ENCODE assay signal across 16 cellular contexts in genomic region chr1:198232407-198232806, GRCh38.
"Had no signal": no experiment of that assay in that cellular context is flagged by ENCODE, and none has a peak within 500 bp of the region (broad histone marks: within the 10 kb centered on the region; RNA-seq: fewer than 3 reads in every experiment).

No MANE protein-coding gene starts in this region.

- DNase-seq: activated CD4-positive, alpha-beta T cell treated with anti-CD3 and anti-CD28 coated beads for 48 hours; activated naive CD4-positive, alpha-beta T cell treated with Interleukin-2 at 50 U/mL for 16 hours; activated naive CD8-positive, alpha-beta T cell treated with anti-CD3 and anti-CD28 coated beads, Interleukin-2, amount 50 U/mL, for 24 hours; caudate nucleus; cortex of kidney; effector memory CD4-positive, alpha-beta T cell; hypothalamus; stimulated activated CD4-positive, alpha-beta T cell treated with anti-CD3 and anti-CD28 coated beads, Interleukin-2, amount 100 ng/mL, for 48 hours; stimulated activated naive CD8-positive, alpha-beta T cell treated with anti-CD3 and anti-CD28 coated beads, Interleukin-15, Interleukin-2, amounts not matched to agents 100 U/mL and 50 U/mL, for 24 hours; SW 1271; T-helper 9 cell; upper lobe of left lung had no signal

- H3K36me3 ChIP-seq: ascending aorta had no signal

- H3K4me3 ChIP-seq: ascending aorta, suprapubic skin, upper lobe of left lung had no signal

- H3K27ac ChIP-seq: ascending aorta, suprapubic skin, upper lobe of left lung had no signal

- H3K4me3 Mint-ChIP-seq: activated naive CD8-positive, alpha-beta T cell treated with anti-CD3 and anti-CD28 coated beads, Interleukin-2, amount 50 U/mL, for 24 hours; activated T-helper 1 cell treated with anti-CD3 and anti-CD28 coated beads, Interleukin-12 subunit alpha, Interleukin-12 subunit beta, Interleukin-2, Interleukin-4 antibody, amounts not matched to agents 30 ng/mL and 10 ng/mL and 1 ng/mL, durations not matched to agents 14 hours and 24 hours and 36 hours; memory B cell had no signal

- H3K27ac Mint-ChIP-seq: activated naive CD8-positive, alpha-beta T cell treated with anti-CD3 and anti-CD28 coated beads, Interleukin-2, amount 50 U/mL, for 24 hours; activated T-helper 1 cell treated with anti-CD3 and anti-CD28 coated beads, Interleukin-12 subunit alpha, Interleukin-12 subunit beta, Interleukin-2, Interleukin-4 antibody, amounts not matched to agents 30 ng/mL and 10 ng/mL and 1 ng/mL, durations not matched to agents 14 hours and 24 hours and 36 hours; memory B cell had no signal

- H3K9me3 Mint-ChIP-seq: activated naive CD8-positive, alpha-beta T cell treated with anti-CD3 and anti-CD28 coated beads, Interleukin-2, amount 50 U/mL, for 24 hours; activated T-helper 1 cell treated with anti-CD3 and anti-CD28 coated beads, Interleukin-12 subunit alpha, Interleukin-12 subunit beta, Interleukin-2, Interleukin-4 antibody, amounts not matched to agents 30 ng/mL and 10 ng/mL and 1 ng/mL, durations not matched to agents 14 hours and 24 hours and 36 hours; memory B cell had no signal

- H3K27me3 Mint-ChIP-seq: activated naive CD8-positive, alpha-beta T cell treated with anti-CD3 and anti-CD28 coated beads, Interleukin-2, amount 50 U/mL, for 24 hours; memory B cell had no signal

- H3K27me3 ChIP-seq: ascending aorta, suprapubic skin, upper lobe of left lung had no signal
